31 cellular contexts compared by ENCODE assay signal in the genomic region with DNA sequence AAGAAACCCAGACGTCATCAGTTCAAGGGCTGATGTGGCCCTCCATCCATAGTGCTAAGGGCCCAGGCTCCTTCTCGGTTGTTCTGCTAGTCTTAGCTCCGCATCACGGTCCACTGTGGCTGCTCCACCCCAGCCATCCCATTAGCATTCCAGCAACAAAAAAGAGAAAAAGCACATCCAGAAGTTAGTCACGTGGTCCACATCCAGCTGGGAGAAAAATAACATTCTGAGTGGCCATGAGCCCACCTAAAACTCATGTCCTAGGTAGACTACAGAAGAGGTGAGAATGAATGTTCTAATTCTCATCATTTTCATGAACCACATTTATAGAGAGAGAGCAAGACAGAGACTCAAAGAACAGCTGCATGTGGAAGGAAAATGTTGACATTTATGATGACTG.
"Had no signal": no experiment of that assay in that cellular context is flagged by ENCODE, and none has a peak within 500 bp of the region (broad histone marks: within the 10 kb centered on the region; RNA-seq: fewer than 3 reads in every experiment).

No MANE protein-coding gene starts in this region.

- H3K9me3 Mint-ChIP-seq: activated T-cell treated with anti-CD3 and anti-CD28 coated beads, Interleukin-2, amount 50 U/mL, for 24 hours had no signal

- H3K4me3 Mint-ChIP-seq: activated CD4-positive, alpha-beta memory T cell treated with anti-CD3 and anti-CD28 coated beads, Interleukin-2, amount 10 ng/mL, durations not matched to agents 7 days and 5 days; activated CD4-positive, alpha-beta T cell treated with anti-CD3 and anti-CD28 coated beads, Interleukin-2, amount 10 ng/mL, durations not matched to agents 7 days and 5 days; activated naive CD4-positive, alpha-beta T cell treated with anti-CD3 and anti-CD28 coated beads, Interleukin-2, amount 10 ng/mL, durations not matched to agents 7 days and 5 days; activated T-cell treated with anti-CD3 and anti-CD28 coated beads, Interleukin-2, amount 50 U/mL, for 24 hours; activated T-cell treated with anti-CD3 and anti-CD28 coated beads, Interleukin-2, amount 50 U/mL, for 72 hours; endodermal cell had no signal

- H3K4me1 Mint-ChIP-seq: endodermal cell had no signal

- H3K4me1 ChIP-seq: adrenal gland, body of pancreas, breast epithelium, colonic mucosa, esophagus muscularis mucosa, foreskin keratinocyte, gastrocnemius medialis had no signal

- H3K4me3 ChIP-seq: adrenal gland, body of pancreas, breast epithelium, cardiac muscle cell, colonic mucosa, dorsolateral prefrontal cortex, esophagus muscularis mucosa, gastrocnemius medialis had no signal

- H3K27ac ChIP-seq: adrenal gland, body of pancreas, breast epithelium, cardiac muscle cell, colonic mucosa, dorsolateral prefrontal cortex, esophagus muscularis mucosa, foreskin keratinocyte, gastrocnemius medialis had no signal

- H3K9me3 ChIP-seq: adrenal gland, body of pancreas, breast epithelium, colonic mucosa, esophagus muscularis mucosa, gastrocnemius medialis had no signal

- H3K27me3 Mint-ChIP-seq: activated CD4-positive, alpha-beta T cell treated with anti-CD3 and anti-CD28 coated beads, Interleukin-2, amount 10 ng/mL, durations not matched to agents 7 days and 5 days; activated naive CD4-positive, alpha-beta T cell treated with anti-CD3 and anti-CD28 coated beads, Interleukin-2, amount 10 ng/mL, durations not matched to agents 7 days and 5 days; activated T-cell treated with anti-CD3 and anti-CD28 coated beads, Interleukin-2, amount 50 U/mL, for 24 hours had no signal

- H3K27me3 ChIP-seq: adrenal gland, body of pancreas, breast epithelium, cardiac muscle cell, colonic mucosa, dorsolateral prefrontal cortex, esophagus muscularis mucosa, gastrocnemius medialis had no signal

- ATAC-seq: activated naive CD4-positive, alpha-beta T cell treated with anti-CD3 and anti-CD28 coated beads, Interleukin-2, amount 50 U/mL, for 72 hours; activated T-cell treated with anti-CD3 and anti-CD28 coated beads, Interleukin-2, amount 50 U/mL, for 72 hours; body of pancreas; foreskin keratinocyte; gastrocnemius medialis had no signal

- H3K36me3 ChIP-seq: adrenal gland, breast epithelium, cardiac muscle cell, colonic mucosa, esophagus muscularis mucosa, gastrocnemius medialis had no signal

- H3K27ac Mint-ChIP-seq: activated CD4-positive, alpha-beta memory T cell treated with anti-CD3 and anti-CD28 coated beads, Interleukin-2, amount 10 ng/mL, durations not matched to agents 7 days and 5 days; activated CD4-positive, alpha-beta T cell treated with anti-CD3 and anti-CD28 coated beads, Interleukin-2, amount 10 ng/mL, durations not matched to agents 7 days and 5 days; activated naive CD4-positive, alpha-beta T cell treated with anti-CD3 and anti-CD28 coated beads, Interleukin-2, amount 10 ng/mL, durations not matched to agents 7 days and 5 days; activated naive CD4-positive, alpha-beta T cell treated with anti-CD3 and anti-CD28 coated beads, Interleukin-2, amount 50 U/mL, for 72 hours; activated T-cell treated with anti-CD3 and anti-CD28 coated beads, Interleukin-2, amount 50 U/mL, for 24 hours; activated T-cell treated with anti-CD3 and anti-CD28 coated beads, Interleukin-2, amount 50 U/mL, for 72 hours; endodermal cell had no signal

- DNase-seq: activated CD4-positive, alpha-beta memory T cell treated with anti-CD3 and anti-CD28 coated beads, Interleukin-2, amount 10 ng/mL, durations not matched to agents 7 days and 5 days; activated CD4-positive, alpha-beta T cell treated with anti-CD3 and anti-CD28 coated beads for 1 hour; activated CD4-positive, alpha-beta T cell treated with anti-CD3 and anti-CD28 coated beads for 4 hours; activated CD4-positive, alpha-beta T cell treated with anti-CD3 and anti-CD28 coated beads, Interleukin-2, amount 10 ng/mL, durations not matched to agents 7 days and 5 days; activated CD4-positive, alpha-beta T cell treated with anti-CD3 and anti-CD28 coated beads, Interleukin-2, amount 50 U/mL, for 4 hours; activated CD8-positive, alpha-beta memory T cell treated with anti-CD3 and anti-CD28 coated beads, Interleukin-2, amount 50 U/mL, for 48 hours; activated gamma-delta T cell; activated naive CD4-positive, alpha-beta T cell; activated naive CD4-positive, alpha-beta T cell treated with anti-CD3 and anti-CD28 coated beads, Interleukin-2, amount 10 ng/mL, durations not matched to agents 7 days and 5 days; activated T-cell treated with anti-CD3 and anti-CD28 coated beads for 4 hours; activated T-cell treated with anti-CD3 and anti-CD28 coated beads, Interleukin-2, amount 50 U/mL, for 24 hours; activated T-cell treated with anti-CD3 and anti-CD28 coated beads, Interleukin-2, amount 50 U/mL, for 72 hours; adrenal gland; amygdala; aorta; body of pancreas; central memory CD4-positive, alpha-beta T cell; cerebellar nuclear complex; colonic mucosa; dorsolateral prefrontal cortex; effector memory CD4-positive, alpha-beta T cell; endodermal cell; erythroblast; foreskin keratinocyte; gastrocnemius medialis; glutamatergic neuron; T-helper 2 cell had no signal
